In the genomic region with DNA sequence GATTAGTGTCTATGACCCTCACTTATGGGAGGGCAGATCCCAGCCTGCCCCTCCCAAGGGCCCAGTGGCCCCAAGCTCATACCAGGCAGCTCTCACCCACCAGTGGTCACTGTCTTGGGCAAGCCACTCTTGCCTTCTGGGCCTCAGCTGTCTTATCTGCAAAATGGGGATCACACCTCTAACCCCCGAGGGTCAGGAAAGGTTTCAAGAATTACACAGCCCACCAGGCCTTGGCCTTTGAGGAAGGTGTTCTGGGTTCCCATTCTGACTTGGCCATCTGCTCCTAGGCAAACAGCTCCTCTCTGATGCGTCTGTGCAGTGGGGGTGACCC, we compare ENCODE assay signal across 1 cellular context.
TF ChIP-seq lines count a peak whose summit lies in the region.

No MANE protein-coding gene starts in this region.

TF ChIP-seq in GM23338, 12 proteins besides CTCF, POLR2A, EP300 and RAD21 (continued from another document):
- TF ChIP-seq, protein P1, sequence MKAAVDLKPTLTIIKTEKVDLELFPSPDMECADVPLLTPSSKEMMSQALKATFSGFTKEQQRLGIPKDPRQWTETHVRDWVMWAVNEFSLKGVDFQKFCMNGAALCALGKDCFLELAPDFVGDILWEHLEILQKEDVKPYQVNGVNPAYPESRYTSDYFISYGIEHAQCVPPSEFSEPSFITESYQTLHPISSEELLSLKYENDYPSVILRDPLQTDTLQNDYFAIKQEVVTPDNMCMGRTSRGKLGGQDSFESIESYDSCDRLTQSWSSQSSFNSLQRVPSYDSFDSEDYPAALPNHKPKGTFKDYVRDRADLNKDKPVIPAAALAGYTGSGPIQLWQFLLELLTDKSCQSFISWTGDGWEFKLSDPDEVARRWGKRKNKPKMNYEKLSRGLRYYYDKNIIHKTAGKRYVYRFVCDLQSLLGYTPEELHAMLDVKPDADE (IDR thresholded peaks at IDR 0.05), result no peak
- TF ChIP-seq, protein P2, sequence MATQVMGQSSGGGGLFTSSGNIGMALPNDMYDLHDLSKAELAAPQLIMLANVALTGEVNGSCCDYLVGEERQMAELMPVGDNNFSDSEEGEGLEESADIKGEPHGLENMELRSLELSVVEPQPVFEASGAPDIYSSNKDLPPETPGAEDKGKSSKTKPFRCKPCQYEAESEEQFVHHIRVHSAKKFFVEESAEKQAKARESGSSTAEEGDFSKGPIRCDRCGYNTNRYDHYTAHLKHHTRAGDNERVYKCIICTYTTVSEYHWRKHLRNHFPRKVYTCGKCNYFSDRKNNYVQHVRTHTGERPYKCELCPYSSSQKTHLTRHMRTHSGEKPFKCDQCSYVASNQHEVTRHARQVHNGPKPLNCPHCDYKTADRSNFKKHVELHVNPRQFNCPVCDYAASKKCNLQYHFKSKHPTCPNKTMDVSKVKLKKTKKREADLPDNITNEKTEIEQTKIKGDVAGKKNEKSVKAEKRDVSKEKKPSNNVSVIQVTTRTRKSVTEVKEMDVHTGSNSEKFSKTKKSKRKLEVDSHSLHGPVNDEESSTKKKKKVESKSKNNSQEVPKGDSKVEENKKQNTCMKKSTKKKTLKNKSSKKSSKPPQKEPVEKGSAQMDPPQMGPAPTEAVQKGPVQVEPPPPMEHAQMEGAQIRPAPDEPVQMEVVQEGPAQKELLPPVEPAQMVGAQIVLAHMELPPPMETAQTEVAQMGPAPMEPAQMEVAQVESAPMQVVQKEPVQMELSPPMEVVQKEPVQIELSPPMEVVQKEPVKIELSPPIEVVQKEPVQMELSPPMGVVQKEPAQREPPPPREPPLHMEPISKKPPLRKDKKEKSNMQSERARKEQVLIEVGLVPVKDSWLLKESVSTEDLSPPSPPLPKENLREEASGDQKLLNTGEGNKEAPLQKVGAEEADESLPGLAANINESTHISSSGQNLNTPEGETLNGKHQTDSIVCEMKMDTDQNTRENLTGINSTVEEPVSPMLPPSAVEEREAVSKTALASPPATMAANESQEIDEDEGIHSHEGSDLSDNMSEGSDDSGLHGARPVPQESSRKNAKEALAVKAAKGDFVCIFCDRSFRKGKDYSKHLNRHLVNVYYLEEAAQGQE (IDR thresholded peaks at IDR 0.05; ENCODE audit: unreplicated experiment), result no peak
- no peak for TF ChIP-seq NANOG (IDR thresholded peaks at IDR 0.05; ENCODE audit: borderline replicate concordance)
- TF ChIP-seq ZNF114 (CRISPR knock-in tag; IDR thresholded peaks at IDR 0.05), result no peak
- no peak for TF ChIP-seq CREB1 (CRISPR knock-in tag; IDR thresholded peaks at IDR 0.05; ENCODE audit: low read depth)
- TF ChIP-seq EZH2 (IDR thresholded peaks at IDR 0.05; ENCODE audit: low read depth, unreplicated experiment), result no peak
